In genomic region chrY:14997496-14997895, GRCh38 we compare ENCODE assay signal across 24 cellular contexts.
"Had no signal": no experiment of that assay in that cellular context is flagged by ENCODE, and none has a peak within 500 bp of the region (broad histone marks: within the 10 kb centered on the region; RNA-seq: fewer than 3 reads in every experiment).

No MANE protein-coding gene starts in this region.

- FAIRE-seq: colon, endothelial cell of umbilical vein, islet of Langerhans, keratinocyte had no signal

- H3K27me3 ChIP-seq: dorsolateral prefrontal cortex, esophagus muscularis mucosa, gastrocnemius medialis, heart right ventricle, left lung had no signal

- H3K36me3 ChIP-seq: esophagus muscularis mucosa, gastrocnemius medialis, heart right ventricle, left lung, lower lobe of right lung had no signal

- H3K27ac ChIP-seq: coronary artery, dorsolateral prefrontal cortex, esophagus muscularis mucosa, gastrocnemius medialis, heart right ventricle, left lung, lower lobe of right lung had no signal

- DNase-seq: dermis blood vessel endothelial cell; dorsolateral prefrontal cortex; effector CD4-positive, alpha-beta T cell; effector memory CD4-positive, alpha-beta T cell; foreskin melanocyte; gastrocnemius medialis; glutamatergic neuron; head of caudate nucleus; heart right ventricle; hippocampal formation; left cardiac atrium; left lung; left ventricle myocardium superior; lower lobe of right lung; mesenchymal stem cell; mucosa of descending colon; naive B cell; naive thymus-derived CD8-positive, alpha-beta T cell had no signal

- H3K4me3 ChIP-seq: coronary artery, dorsolateral prefrontal cortex, esophagus muscularis mucosa, gastrocnemius medialis, heart right ventricle, left lung, lower lobe of right lung, mucosa of descending colon had no signal

- ATAC-seq: gastrocnemius medialis; heart right ventricle; left cardiac atrium; left lung; left ventricle myocardium superior; lower lobe of right lung; mucosa of descending colon; naive thymus-derived CD8-positive, alpha-beta T cell had no signal
